Comparison of ENCODE assay signal across 8 cellular contexts in the genomic region with DNA sequence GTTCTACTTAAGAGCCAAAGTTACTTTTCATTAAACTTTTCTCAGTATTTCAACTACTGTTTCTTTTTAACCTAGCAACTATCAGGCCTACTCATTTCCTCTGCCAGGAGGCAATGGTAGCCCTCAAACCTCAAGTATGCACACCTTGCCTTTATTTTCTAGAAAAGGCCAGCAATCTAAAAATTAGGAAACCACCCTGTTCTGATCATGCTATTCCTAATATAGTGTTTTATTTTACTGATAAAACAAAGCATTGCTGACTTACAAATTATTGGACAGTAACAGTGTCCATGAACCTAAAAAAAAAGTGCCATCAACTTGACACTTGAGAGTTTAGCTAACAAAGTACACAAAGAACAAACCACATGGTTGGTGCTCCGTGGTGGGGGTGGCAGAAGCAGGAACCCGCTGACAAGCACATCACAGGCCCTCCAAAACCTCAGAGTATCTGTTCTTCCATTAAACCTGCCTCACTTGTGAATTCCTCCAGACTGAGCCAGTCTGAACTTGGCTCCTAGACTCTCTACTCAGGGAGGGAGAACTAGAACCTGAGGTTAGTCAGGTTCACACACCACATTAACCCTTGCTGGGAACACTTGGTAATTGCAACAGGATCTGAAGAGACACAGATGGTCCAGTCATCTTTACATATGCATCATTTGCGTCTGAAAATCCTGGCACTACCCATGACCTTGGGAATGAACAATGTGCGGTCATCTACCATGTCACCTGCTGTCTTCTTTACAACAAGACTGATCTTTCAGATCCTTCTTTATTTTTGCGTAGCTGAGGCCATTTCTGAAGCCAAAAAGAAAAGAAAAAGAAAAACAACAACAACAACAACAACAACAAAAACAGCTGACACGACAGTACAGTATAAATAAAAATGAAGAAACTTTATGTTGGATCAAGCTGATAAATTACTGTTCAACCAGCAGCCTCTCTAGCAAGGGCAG. TPM values are rescaled to one million over a fixed set of nuclear protein-coding genes. Genes with fewer than 3 reads are reported as not detected.
DNase-seq lines count a peak whose midpoint lies in the region; ATAC-seq and TF ChIP-seq lines count a peak whose summit lies in the region.

No MANE protein-coding gene starts in this region.

- in situ Hi-C loops in HAP-1 (cut with MboI; ENCODE audit: low sequenced_read_pairs): no loop called here

- H3K4me3 Mint-ChIP-seq in activated T-helper 2 cell treated with anti-CD3 and anti-CD28 coated beads, Interferon-gamma antibody, Interleukin-2, Interleukin-4, amounts not matched to agents 10 μg/mL and 5 μg/mL and 100 μg/mL, durations not matched to agents 14 hours and 24 hours and 36 hours (ENCODE audit: low read depth): peak overlapping the region; percentile 69

- H3K27me3 ChIP-seq in left lung: no peaks in the 10 kb centered on the region
- H3K27me3 ChIP-seq in HAP-1 (ENCODE audit: low read depth): no peaks in the 10 kb centered on the region
- H3K27me3 ChIP-seq in H7 (ENCODE audit: control insufficient read depth, insufficient read depth, low read length): no peaks in the 10 kb centered on the region

- peak; percentile 86 for ATAC-seq in left lung

- intact Hi-C loops in activated T-helper 2 cell treated with anti-CD3 and anti-CD28 coated beads, Interferon-gamma antibody, Interleukin-2, Interleukin-4, amounts not matched to agents 10 μg/mL and 5 μg/mL and 100 μg/mL, durations not matched to agents 14 hours and 24 hours and 36 hours (cut with micrococcal nuclease): loop anchor here (1.0 to 10.0 kb wide), 12 partner anchors 11 to 678 kb away; partner anchors contain the start of genes COMMD3 and DNAJC1
- intact Hi-C loops in left lung (cut with DNase I): no loop called here

- H3K9me3 ChIP-seq in left lung: no peaks in the 10 kb centered on the region
- H3K9me3 ChIP-seq in HAP-1: no peaks in the 10 kb centered on the region

- no peak for TF ChIP-seq CTCF in NB4 (IDR thresholded peaks at IDR 0.05; ENCODE audit: low read depth, low read length)
- no peak for TF ChIP-seq CTCF in left lung (IDR thresholded peaks at IDR 0.05)

- H3K27ac Mint-ChIP-seq in activated T-helper 2 cell treated with anti-CD3 and anti-CD28 coated beads, Interferon-gamma antibody, Interleukin-2, Interleukin-4, amounts not matched to agents 10 μg/mL and 5 μg/mL and 100 μg/mL, durations not matched to agents 14 hours and 24 hours and 36 hours: peak overlapping the region; percentile 98

- H3K36me3 Mint-ChIP-seq in activated T-helper 2 cell treated with anti-CD3 and anti-CD28 coated beads, Interferon-gamma antibody, Interleukin-2, Interleukin-4, amounts not matched to agents 10 μg/mL and 5 μg/mL and 100 μg/mL, durations not matched to agents 14 hours and 24 hours and 36 hours (ENCODE audit: low read depth): peaks cover 19% of the 10 kb centered on the region

- H3K27me3 Mint-ChIP-seq in activated T-helper 2 cell treated with anti-CD3 and anti-CD28 coated beads, Interferon-gamma antibody, Interleukin-2, Interleukin-4, amounts not matched to agents 10 μg/mL and 5 μg/mL and 100 μg/mL, durations not matched to agents 14 hours and 24 hours and 36 hours (ENCODE audit: low read depth): no peaks in the 10 kb centered on the region

- peak overlapping the region; percentile 28 to 51 for H3K27ac ChIP-seq in left lung

- H3K4me1 Mint-ChIP-seq in activated T-helper 2 cell treated with anti-CD3 and anti-CD28 coated beads, Interferon-gamma antibody, Interleukin-2, Interleukin-4, amounts not matched to agents 10 μg/mL and 5 μg/mL and 100 μg/mL, durations not matched to agents 14 hours and 24 hours and 36 hours (ENCODE audit: low read depth): peaks cover 83% of the 10 kb centered on the region

- peaks cover 10 to 54% of the 10 kb centered on the region in 2 donors for H3K4me1 ChIP-seq in left lung
- H3K4me1 ChIP-seq in HAP-1: peaks cover 14% of the 10 kb centered on the region

- H3K36me3 ChIP-seq in left lung (no peaks in the 10 kb centered on the region), HAP-1 (replicated peaks) (no peaks in the 10 kb centered on the region), H7 (replicated peaks; ENCODE audit: control insufficient read depth, insufficient read depth, low read length) (no peaks in the 10 kb centered on the region)

- H3K4me3 ChIP-seq in NB4 (ENCODE audit: low read depth, low read length) (no peak overlapping the region), left lung (no peak overlapping the region), HAP-1 (no peak overlapping the region), H7 (ENCODE audit: insufficient read depth, low read depth, low read length) (no peak overlapping the region)

- TF ChIP-seq POLR2A in NB4 (IDR thresholded peaks at IDR 0.05; ENCODE audit: extremely low read depth, insufficient read length): no peak

- H3K9me3 Mint-ChIP-seq in activated T-helper 2 cell treated with anti-CD3 and anti-CD28 coated beads, Interferon-gamma antibody, Interleukin-2, Interleukin-4, amounts not matched to agents 10 μg/mL and 5 μg/mL and 100 μg/mL, durations not matched to agents 14 hours and 24 hours and 36 hours: no peaks in the 10 kb centered on the region

- DNase-seq in NOMO-1 treated with DMSO at 0.1 percent for 48 hours (lab: John Stamatoyannopoulos, UW; ENCODE audit: unreplicated experiment) (peak; percentile 4), NOMO-1 treated with dmso at 0.1 percent for 144 hours (lab: John Stamatoyannopoulos, UW; ENCODE audit: unreplicated experiment) (no peak), NB4 (ENCODE audit: low read depth) (peak; percentile 13), left lung (peak in 1 of 2 donors; percentile 51), HAP-1 (ENCODE audit: low spot score in 2 of 2) (no peak), H7 (no peak), NCI-H1417 (lab: John Stamatoyannopoulos, UW) (no peak)
- peak; percentile 58 for DNase-seq in activated T-helper 2 cell treated with anti-CD3 and anti-CD28 coated beads, Interferon-gamma antibody, Interleukin-2, Interleukin-4, amounts not matched to agents 10 μg/mL and 5 μg/mL and 100 μg/mL, durations not matched to agents 14 hours and 24 hours and 36 hours (ENCODE audit: low spot score)

RNA-seq across cellular contexts. Expression of gene PIP4K2A, which starts 31.9 kb away (rescaled TPM):
- total RNA-seq in activated T-helper 2 cell treated with anti-CD3 and anti-CD28 coated beads, Interferon-gamma antibody, Interleukin-2, Interleukin-4, amounts not matched to agents 10 μg/mL and 5 μg/mL and 100 μg/mL, durations not matched to agents 14 hours and 24 hours and 36 hours: 104 and 105 TPM in 2 replicates
- total RNA-seq in left lung: 10 to 100 TPM; 41.0 to 53.8 TPM
- total RNA-seq in H7 (2014; rRNA removed; shearing (Covaris generic)): 31.7 and 32.2 TPM in 2 replicates

Comparison
In these comparisons a context has a peak if more than half of its experiments do, and no peak if none do; other contexts are left out.
1. DNase-seq: peak in NOMO-1 treated with DMSO at 0.1 percent for 48 hours (single experiment), NB4 (single experiment) and activated T-helper 2 cell treated with anti-CD3 and anti-CD28 coated beads, Interferon-gamma antibody, Interleukin-2, Interleukin-4, amounts not matched to agents 10 μg/mL and 5 μg/mL and 100 μg/mL, durations not matched to agents 14 hours and 24 hours and 36 hours (single experiment); none in NOMO-1 treated with dmso at 0.1 percent for 144 hours (single experiment), HAP-1 (0 of 2), H7 (single experiment) and NCI-H1417 (0 of 3).